Comparison of ENCODE assay signal across 8 cellular contexts in genomic region chr16:57736419-57737281, GRCh38. TPM values are rescaled to one million over a fixed set of nuclear protein-coding genes. Genes with fewer than 3 reads are reported as not detected.
A peak's percentile ranks its signal among the peaks of the same experiment; 100 is the strongest.
DNase-seq lines count a peak whose midpoint lies in the region; ATAC-seq and TF ChIP-seq lines count a peak whose summit lies in the region.

No MANE protein-coding gene starts in this region.

- H2AFZ ChIP-seq in hepatocyte, result peak overlapping the region; percentile 39

- 21% methylated on average over 21 of the region's 21 CpGs for WGBS in hepatocyte (ENCODE audit: low lambda C conversion rate, missing lambda C conversion rate)

- no peaks in the 10 kb centered on the region for H3K9me2 ChIP-seq in hepatocyte (replicated peaks; ENCODE audit: insufficient read depth)

- CTCF ChIA-PET in CD8-positive, alpha-beta memory T cell (lab: Charles Lee), result interaction anchor here (0.7 to 3.2 kb wide), 9 partner anchors 20 to 320 kb away, joined by 3 to 29 read pairs (median 3); partner anchors contain the start of genes USB1 and ZNF319

- H3K4me1 Mint-ChIP-seq in CD8-positive, alpha-beta memory T cell, result peaks cover 30 to 44% (median 38%) of the 10 kb centered on the region in 3 donors

- peak overlapping the region; percentile 84 for H3K4me2 ChIP-seq in hepatocyte

- TF ChIP-seq CTCF in hepatocyte (IDR thresholded peaks at IDR 0.05; ENCODE audit: poor library complexity), result peak; percentile 25

- H3K79me2 ChIP-seq in hepatocyte, result no peaks in the 10 kb centered on the region

- H3K36me3 Mint-ChIP-seq in CD8-positive, alpha-beta memory T cell, result peaks cover 0 to 20% (median 4%) of the 10 kb centered on the region in 3 donors

- POLR2A ChIA-PET in CD8-positive, alpha-beta memory T cell (lab: Charles Lee), result interaction anchor here (1.3 to 2.2 kb wide), 4 partner anchors 74 to 393 kb away, joined by 4 to 8 read pairs (median 6); partner anchors contain the start of genes CFAP20, CIAPIN1, COQ9 and POLR2C

- peak overlapping the region; percentile 86 for H3K4me3 ChIP-seq in CD8-positive, alpha-beta memory T cell (ENCODE audit: low read length)
- peak overlapping the region; percentile 73 for H3K4me3 ChIP-seq in HUES48 (ENCODE audit: low read depth, low read length)
- peak overlapping the region; percentile 77 for H3K4me3 ChIP-seq in SJCRH30
- H3K4me3 ChIP-seq in hepatocyte, result peak overlapping the region; percentile 8

- no peaks in the 10 kb centered on the region for H3K27me3 ChIP-seq in CD8-positive, alpha-beta memory T cell (ENCODE audit: insufficient read depth, low read length, poor library complexity, severe bottlenecking)
- H3K27me3 ChIP-seq in HUES48 (ENCODE audit: control insufficient read depth, insufficient read depth, low read length), result no peaks in the 10 kb centered on the region
- no peaks in the 10 kb centered on the region for H3K27me3 ChIP-seq in SJCRH30
- H3K27me3 ChIP-seq in hepatocyte, result no peaks in the 10 kb centered on the region

- H3K4me1 ChIP-seq in CD8-positive, alpha-beta memory T cell (ENCODE audit: insufficient read depth, low read length), result peaks cover 25% of the 10 kb centered on the region
- H3K4me1 ChIP-seq in HUES48 (ENCODE audit: control insufficient read depth, insufficient read depth, low read length) (peaks cover 8% of the 10 kb centered on the region), SJCRH30 (peaks cover 11% of the 10 kb centered on the region), hepatocyte (ENCODE audit: insufficient read depth) (peaks cover 19% of the 10 kb centered on the region)

- H3K9me3 Mint-ChIP-seq in CD8-positive, alpha-beta memory T cell, result peaks cover 0 to 6% (median 0%) of the 10 kb centered on the region in 5 donors

- H3K9ac ChIP-seq in HUES48 (ENCODE audit: low read depth, low read length), result peak overlapping the region; percentile 21; the same call in 1 of the 2 replicates

- peaks cover 0 to 5% of the 10 kb centered on the region in 2 donors for H3K27me3 Mint-ChIP-seq in CD8-positive, alpha-beta memory T cell

- H3K36me3 ChIP-seq in CD8-positive, alpha-beta memory T cell (ENCODE audit: insufficient read depth, low read length), result no peaks in the 10 kb centered on the region
- H3K36me3 ChIP-seq in HUES48 (ENCODE audit: control insufficient read depth, insufficient read depth, low read length) (peaks cover 12% of the 10 kb centered on the region; the same call in 1 of the 2 replicates), SJCRH30 (no peaks in the 10 kb centered on the region), hepatocyte (replicated peaks; ENCODE audit: insufficient read depth, low read depth) (no peaks in the 10 kb centered on the region)

- ATAC-seq in HG03039 (IDR thresholded peaks at IDR 0.05; ENCODE audit: unreplicated experiment) (no peak), GM19395 (IDR thresholded peaks at IDR 0.05; ENCODE audit: unreplicated experiment) (no peak)

- H3K9me3 ChIP-seq in CD8-positive, alpha-beta memory T cell (ENCODE audit: low read length), result no peaks in the 10 kb centered on the region
- H3K9me3 ChIP-seq in HUES48 (ENCODE audit: control insufficient read depth, insufficient read depth, low read length) (no peaks in the 10 kb centered on the region), SJCRH30 (replicated peaks) (no peaks in the 10 kb centered on the region), hepatocyte (ENCODE audit: low read depth) (no peaks in the 10 kb centered on the region)

- H3K27ac Mint-ChIP-seq in CD8-positive, alpha-beta memory T cell, result peak overlapping the region; percentile 79 to 98 (median 96)

- peak overlapping the region; percentile 91 to 100 (median 96) for H3K4me3 Mint-ChIP-seq in CD8-positive, alpha-beta memory T cell

- no peaks in the 10 kb centered on the region for H4K20me1 ChIP-seq in hepatocyte (ENCODE audit: insufficient read depth, poor library complexity, severe bottlenecking)

- peak overlapping the region; percentile 73 for H3K27ac ChIP-seq in CD8-positive, alpha-beta memory T cell (ENCODE audit: low read depth, low read length)
- H3K27ac ChIP-seq in HUES48 (ENCODE audit: low read depth, low read length) (peak overlapping the region; percentile 35), SJCRH30 (peak overlapping the region; percentile 63), angular gyrus (ENCODE audit: low read depth, low read length) (peak overlapping the region; percentile 58), hepatocyte (peak overlapping the region; percentile 82)

- DNase-seq in CD8-positive, alpha-beta memory T cell, result peak; percentile 33 to 71 (median 44)
- DNase-seq in SJCRH30 (peak; percentile 72 to 80), hepatocyte (ENCODE audit: low spot score) (peak; percentile 83), putamen (ENCODE audit: low spot score) (peak; percentile 75)

RNA-seq across cellular contexts. Expression of gene KATNB1, which starts 1.1 kb away (rescaled TPM):
- total RNA-seq in CD8-positive, alpha-beta memory T cell, result 10 to 100 TPM; 50.2 to 53.0 TPM
- polyA plus RNA-seq in CD8-positive, alpha-beta memory T cell, result 29.7 TPM
- 35.2 and 38.9 TPM in 2 replicates for total RNA-seq in SJCRH30 (2014; rRNA removed; shearing (Covaris generic))
- 8.9 and 12.3 TPM in 2 replicates for total RNA-seq in hepatocyte
- 15.3 and 19.0 TPM in 2 replicates for polyA plus RNA-seq in hepatocyte

RNA-seq across cellular contexts. Expression of gene DRC7, which starts 42.0 kb away (rescaled TPM):
- total RNA-seq in CD8-positive, alpha-beta memory T cell, result not detected
- polyA plus RNA-seq in CD8-positive, alpha-beta memory T cell, result not detected
- total RNA-seq in SJCRH30 (2014; rRNA removed; shearing (Covaris generic)), result not detected in 2 replicates
- total RNA-seq in hepatocyte, result 0.27 TPM in 1 of 2 replicates, not detected in the other
- polyA plus RNA-seq in hepatocyte, result 0.93 TPM in 1 of 2 replicates, not detected in the other

Comparison
In these comparisons a context has a peak if more than half of its experiments do, and no peak if none do; other contexts are left out.
1. H3K4me3 ChIP-seq: peak in every context shown above with its lines; median percentile 86 in CD8-positive, alpha-beta memory T cell; 77 in SJCRH30; 73 in HUES48; 8 in hepatocyte.